Comparison of ENCODE assay signal across 1 cellular context in the genomic region with DNA sequence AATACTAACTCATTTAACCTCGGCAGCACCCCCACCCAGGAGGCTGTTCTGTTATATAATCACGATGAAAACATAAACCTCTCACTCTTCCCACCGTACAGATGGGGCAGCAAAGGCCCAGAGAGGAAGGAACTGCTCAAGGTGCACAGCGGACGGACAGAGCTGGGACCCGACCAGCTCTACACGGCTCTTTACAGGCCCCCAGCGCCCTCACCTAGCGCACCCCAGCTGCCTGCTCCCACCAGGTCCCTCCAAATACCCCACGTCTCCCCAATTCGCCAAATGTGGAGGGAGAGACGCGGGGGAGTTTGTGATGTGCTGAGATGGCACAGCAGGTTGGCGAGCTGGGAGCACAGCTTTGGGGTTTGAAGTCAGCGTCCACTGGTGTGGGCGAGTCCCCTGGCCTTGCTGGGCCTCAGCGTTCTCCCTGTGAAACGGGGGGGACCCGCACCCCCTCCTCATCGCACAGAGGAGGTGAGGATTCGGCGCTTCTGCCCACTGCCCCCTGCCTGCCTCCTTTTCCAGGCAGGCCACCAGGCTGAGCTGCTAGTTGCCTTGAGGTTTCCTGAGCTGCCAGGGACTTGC.
TF ChIP-seq lines count a peak whose summit lies in the region.

No MANE protein-coding gene starts in this region.

TF ChIP-seq in H1, 55 proteins besides CTCF, POLR2A, EP300 and RAD21:
- TF ChIP-seq GTF2F1 (IDR thresholded peaks at IDR 0.05; ENCODE audit: borderline replicate concordance, low read depth, low read length) = no peak
- no peak for TF ChIP-seq FOSL1 (IDR thresholded peaks at IDR 0.05; ENCODE audit: insufficient read depth, low read depth, low read length)
- TF ChIP-seq SUZ12 (IDR thresholded peaks at IDR 0.05; ENCODE audit: low read length) = no peak
- TF ChIP-seq JUN (IDR thresholded peaks at IDR 0.05; ENCODE audit: low read depth, low read length) = no peak
- TF ChIP-seq HDAC6 (IDR thresholded peaks at IDR 0.05; ENCODE audit: low read depth, low read length) = no peak
- TF ChIP-seq SIN3A (conservative IDR thresholded peaks at IDR 0.05 in 1 of 2, IDR thresholded peaks at IDR 0.05 in 1 of 2; ENCODE audit: low read depth in 1 of 2, low read length in 2 of 2) = no peak
- no peak for TF ChIP-seq TBP (IDR thresholded peaks at IDR 0.05; ENCODE audit: low read depth, low read length)
- TF ChIP-seq KDM5A (IDR thresholded peaks at IDR 0.05; ENCODE audit: low read length) = no peak
- no peak for TF ChIP-seq POU5F1 (IDR thresholded peaks at IDR 0.05; ENCODE audit: low read depth, low read length)
- no peak for TF ChIP-seq CTBP2 (IDR thresholded peaks at IDR 0.05; ENCODE audit: borderline replicate concordance, insufficient read depth, insufficient read length, low read length)
- no peak for TF ChIP-seq RXRA (IDR thresholded peaks at IDR 0.05; ENCODE audit: insufficient read depth, low read depth, low read length)
- TF ChIP-seq SIX5 (IDR thresholded peaks at IDR 0.05; ENCODE audit: low read depth, low read length) = no peak
- TF ChIP-seq TAF7 (optimal IDR thresholded peaks at IDR 0.05; ENCODE audit: borderline replicate concordance, low read depth, low read length) = no peak
- no peak for TF ChIP-seq RFX5 (IDR thresholded peaks at IDR 0.05; ENCODE audit: borderline replicate concordance, low read depth, low read length)
- TF ChIP-seq JUND (IDR thresholded peaks at IDR 0.05; ENCODE audit: low read length) = no peak
- TF ChIP-seq RBBP5 (IDR thresholded peaks at IDR 0.05; ENCODE audit: borderline replicate concordance, low read depth, low read length) = no peak
- no peak for TF ChIP-seq SP1 (IDR thresholded peaks at IDR 0.05; ENCODE audit: low read depth, low read length)
- TF ChIP-seq TEAD4 (IDR thresholded peaks at IDR 0.05; ENCODE audit: low read depth, low read length) = no peak
